Comparison of ENCODE assay signal across 13 cellular contexts in genomic region chr4:7902101-7902553, GRCh38. TPM values are rescaled to one million over a fixed set of nuclear protein-coding genes. Genes with fewer than 3 reads are reported as not detected.
DNase-seq lines count a peak whose midpoint lies in the region; ATAC-seq and TF ChIP-seq lines count a peak whose summit lies in the region.
"Had no signal": no experiment of that assay in that cellular context is flagged by ENCODE, and none has a peak within 500 bp of the region (broad histone marks: within the 10 kb centered on the region; RNA-seq: fewer than 3 reads in every experiment).

No MANE protein-coding gene starts in this region.

- no peaks in the 10 kb centered on the region for H3K27me3 ChIP-seq in esophagus muscularis mucosa
- no peaks in the 10 kb centered on the region for H3K27me3 ChIP-seq in sigmoid colon
- H3K27me3 ChIP-seq: right lobe of liver had no signal

- peak overlapping the region; percentile 73 to 92 (median 83) for H3K27ac ChIP-seq in esophagus muscularis mucosa (replicated peaks in 1 of 4)
- H3K27ac ChIP-seq in sigmoid colon: peak overlapping the region; percentile 73 to 94 (median 82)
- H3K27ac ChIP-seq: right lobe of liver had no signal

- H3K9me3 ChIP-seq in esophagus muscularis mucosa (no peaks in the 10 kb centered on the region), sigmoid colon (no peaks in the 10 kb centered on the region)
- H3K9me3 ChIP-seq: right lobe of liver had no signal

- H3K36me3 ChIP-seq in esophagus muscularis mucosa: no peaks in the 10 kb centered on the region
- no peaks in the 10 kb centered on the region for H3K36me3 ChIP-seq in sigmoid colon
- H3K36me3 ChIP-seq: right lobe of liver had no signal

- no peak overlapping the region for H3K27ac Mint-ChIP-seq in activated T-helper 1 cell treated with anti-CD3 and anti-CD28 coated beads, Interleukin-12 subunit alpha, Interleukin-12 subunit beta, Interleukin-2, Interleukin-4 antibody, amounts not matched to agents 30 ng/mL and 10 ng/mL and 1 ng/mL, durations not matched to agents 14 hours and 24 hours and 36 hours

- ATAC-seq in GM21367 (IDR thresholded peaks at IDR 0.05; ENCODE audit: unreplicated experiment): no peak
- ATAC-seq in GM21717 (IDR thresholded peaks at IDR 0.05; ENCODE audit: unreplicated experiment): no peak
- ATAC-seq: activated T-cell treated with anti-CD3 and anti-CD28 coated beads, Interleukin-2, amount 50 U/mL, for 4 hours; right lobe of liver had no signal

- no peaks in the 10 kb centered on the region for H3K27me3 Mint-ChIP-seq in activated T-helper 1 cell treated with anti-CD3 and anti-CD28 coated beads, Interleukin-12 subunit alpha, Interleukin-12 subunit beta, Interleukin-2, Interleukin-4 antibody, amounts not matched to agents 30 ng/mL and 10 ng/mL and 1 ng/mL, durations not matched to agents 14 hours and 24 hours and 36 hours (ENCODE audit: insufficient read depth)
- H3K27me3 Mint-ChIP-seq: CD4-positive, alpha-beta memory T cell had no signal

- intact Hi-C loops in esophagus muscularis mucosa (cut with DNase I): no loop called here
- intact Hi-C loops in sigmoid colon (cut with DNase I): no loop called here
- intact Hi-C loops in activated T-helper 1 cell treated with anti-CD3 and anti-CD28 coated beads, Interleukin-12 subunit alpha, Interleukin-12 subunit beta, Interleukin-2, Interleukin-4 antibody, amounts not matched to agents 30 ng/mL and 10 ng/mL and 1 ng/mL, durations not matched to agents 14 hours and 24 hours and 36 hours (cut with micrococcal nuclease): no loop called here

- H3K4me1 Mint-ChIP-seq in activated T-helper 1 cell treated with anti-CD3 and anti-CD28 coated beads, Interleukin-12 subunit alpha, Interleukin-12 subunit beta, Interleukin-2, Interleukin-4 antibody, amounts not matched to agents 30 ng/mL and 10 ng/mL and 1 ng/mL, durations not matched to agents 14 hours and 24 hours and 36 hours (ENCODE audit: low read depth): peaks cover 15% of the 10 kb centered on the region

- TF ChIP-seq EP300 in esophagus muscularis mucosa (IDR thresholded peaks at IDR 0.05): no peak
- no peak for TF ChIP-seq EP300 in sigmoid colon (IDR thresholded peaks at IDR 0.05)

- no peak for TF ChIP-seq CTCF in esophagus muscularis mucosa (IDR thresholded peaks at IDR 0.05)
- no peak for TF ChIP-seq CTCF in sigmoid colon (IDR thresholded peaks at IDR 0.05)

- H3K4me1 ChIP-seq in esophagus muscularis mucosa (peaks cover 36 to 98% (median 95%) of the 10 kb centered on the region in 4 donors), sigmoid colon (peaks cover 0 to 100% (median 91%) of the 10 kb centered on the region in 4 donors)
- H3K4me1 ChIP-seq: right lobe of liver had no signal

- no peaks in the 10 kb centered on the region for H3K36me3 Mint-ChIP-seq in activated T-helper 1 cell treated with anti-CD3 and anti-CD28 coated beads, Interleukin-12 subunit alpha, Interleukin-12 subunit beta, Interleukin-2, Interleukin-4 antibody, amounts not matched to agents 30 ng/mL and 10 ng/mL and 1 ng/mL, durations not matched to agents 14 hours and 24 hours and 36 hours (ENCODE audit: low read depth)
- H3K36me3 Mint-ChIP-seq: CD4-positive, alpha-beta memory T cell had no signal

- no peaks in the 10 kb centered on the region for H3K9me3 Mint-ChIP-seq in activated T-helper 1 cell treated with anti-CD3 and anti-CD28 coated beads, Interleukin-12 subunit alpha, Interleukin-12 subunit beta, Interleukin-2, Interleukin-4 antibody, amounts not matched to agents 30 ng/mL and 10 ng/mL and 1 ng/mL, durations not matched to agents 14 hours and 24 hours and 36 hours
- H3K9me3 Mint-ChIP-seq: activated T-cell treated with anti-CD3 and anti-CD28 coated beads, Interleukin-2, amount 50 U/mL, for 4 hours had no signal

- 60% methylated on average over 7 of the region's 7 CpGs for WGBS in esophagus muscularis mucosa
- WGBS in sigmoid colon, 2 donors: 69 to 86% methylated on average over 7 of the region's 7 CpGs

- H3K4me3 ChIP-seq in esophagus muscularis mucosa (no peak overlapping the region), sigmoid colon (no peak overlapping the region)
- H3K4me3 ChIP-seq: right lobe of liver had no signal

- H3K4me3 Mint-ChIP-seq in activated T-helper 1 cell treated with anti-CD3 and anti-CD28 coated beads, Interleukin-12 subunit alpha, Interleukin-12 subunit beta, Interleukin-2, Interleukin-4 antibody, amounts not matched to agents 30 ng/mL and 10 ng/mL and 1 ng/mL, durations not matched to agents 14 hours and 24 hours and 36 hours: no peak overlapping the region
- H3K4me3 Mint-ChIP-seq: activated T-cell treated with anti-CD3 and anti-CD28 coated beads, Interleukin-2, amount 50 U/mL, for 4 hours had no signal

- DNase-seq in NCI-H1105 treated with DMSO at 0.1 percent for 48 hours (lab: John Stamatoyannopoulos, UW): peak; percentile 78
- peak; percentile 53 for DNase-seq in NCI-H748 treated with DMSO at 0.1 percent for 48 hours (lab: John Stamatoyannopoulos, UW)
- DNase-seq in esophagus muscularis mucosa (ENCODE audit: extremely low spot score): no peak
- no peak for DNase-seq in sigmoid colon
- DNase-seq in activated T-helper 1 cell treated with anti-CD3 and anti-CD28 coated beads, Interleukin-12 subunit alpha, Interleukin-12 subunit beta, Interleukin-2, Interleukin-4 antibody, amounts not matched to agents 30 ng/mL and 10 ng/mL and 1 ng/mL, durations not matched to agents 14 hours and 24 hours and 36 hours (ENCODE audit: low spot score): no peak
- DNase-seq: activated CD4-positive, alpha-beta T cell treated with anti-CD3 and anti-CD28 coated beads for 4 hours; activated T-cell treated with anti-CD3 and anti-CD28 coated beads, Interleukin-2, amount 50 U/mL, for 4 hours; CD4-positive, alpha-beta memory T cell; effector CD8-positive, alpha-beta T cell; NCI-H2107; right lobe of liver had no signal

- TF ChIP-seq POLR2A in esophagus muscularis mucosa (IDR thresholded peaks at IDR 0.05; ENCODE audit: low read depth): no peak
- TF ChIP-seq POLR2A in sigmoid colon (IDR thresholded peaks at IDR 0.05): no peak

RNA-seq across cellular contexts. Expression of gene AFAP1, which starts 37.5 kb away (rescaled TPM):
- total RNA-seq in esophagus muscularis mucosa (10 to 100 TPM; 37.8 to 71.3 (median 50.9) TPM), sigmoid colon (10 to 100 TPM; 24.0 to 51.3 (median 38.2) TPM)
- 10 to 100 TPM in 1 of 3 donors, 1 to 10 TPM in 2; 7.6 to 14.5 (median 9.6) TPM for polyA plus RNA-seq in sigmoid colon
- total RNA-seq in activated T-helper 1 cell treated with anti-CD3 and anti-CD28 coated beads, Interleukin-12 subunit alpha, Interleukin-12 subunit beta, Interleukin-2, Interleukin-4 antibody, amounts not matched to agents 30 ng/mL and 10 ng/mL and 1 ng/mL, durations not matched to agents 14 hours and 24 hours and 36 hours: 48.3 and 48.4 TPM in 2 replicates

Comparison
In these comparisons a context has a peak if more than half of its experiments do, and no peak if none do; other contexts are left out.
1. DNase-seq: peak in NCI-H1105 treated with DMSO at 0.1 percent for 48 hours (single experiment) and NCI-H748 treated with DMSO at 0.1 percent for 48 hours (single experiment); none in esophagus muscularis mucosa (single experiment), sigmoid colon (single experiment) and activated T-helper 1 cell treated with anti-CD3 and anti-CD28 coated beads, Interleukin-12 subunit alpha, Interleukin-12 subunit beta, Interleukin-2, Interleukin-4 antibody, amounts not matched to agents 30 ng/mL and 10 ng/mL and 1 ng/mL, durations not matched to agents 14 hours and 24 hours and 36 hours (single experiment).